1 cellular context compared by ENCODE assay signal in genomic region chr12:76275511-76276093, GRCh38.
TF ChIP-seq lines count a peak whose summit lies in the region.

No MANE protein-coding gene starts in this region.

TF ChIP-seq in IMR-90, 13 proteins besides CTCF, POLR2A, EP300 and RAD21 (continued from another document):
- TF ChIP-seq, protein P1, sequence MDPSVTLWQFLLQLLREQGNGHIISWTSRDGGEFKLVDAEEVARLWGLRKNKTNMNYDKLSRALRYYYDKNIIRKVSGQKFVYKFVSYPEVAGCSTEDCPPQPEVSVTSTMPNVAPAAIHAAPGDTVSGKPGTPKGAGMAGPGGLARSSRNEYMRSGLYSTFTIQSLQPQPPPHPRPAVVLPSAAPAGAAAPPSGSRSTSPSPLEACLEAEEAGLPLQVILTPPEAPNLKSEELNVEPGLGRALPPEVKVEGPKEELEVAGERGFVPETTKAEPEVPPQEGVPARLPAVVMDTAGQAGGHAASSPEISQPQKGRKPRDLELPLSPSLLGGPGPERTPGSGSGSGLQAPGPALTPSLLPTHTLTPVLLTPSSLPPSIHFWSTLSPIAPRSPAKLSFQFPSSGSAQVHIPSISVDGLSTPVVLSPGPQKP (IDR thresholded peaks at IDR 0.05; ENCODE audit: borderline replicate concordance, low read depth, low read length): no peak
- no peak for TF ChIP-seq NFE2L2 (IDR thresholded peaks at IDR 0.05; ENCODE audit: low read depth, low read length)
- no peak for TF ChIP-seq RFX5 (IDR thresholded peaks at IDR 0.05; ENCODE audit: low read depth, low read length)
- no peak for TF ChIP-seq CHD1 (IDR thresholded peaks at IDR 0.05; ENCODE audit: low read depth, low read length)
- TF ChIP-seq SMC3 (IDR thresholded peaks at IDR 0.05; ENCODE audit: low read depth, low read length): no peak
- no peak for TF ChIP-seq USF2 (IDR thresholded peaks at IDR 0.05; ENCODE audit: low read depth, low read length)
- TF ChIP-seq MAZ (IDR thresholded peaks at IDR 0.05; ENCODE audit: borderline replicate concordance, low read depth, low read length): no peak
TF ChIP-seq in IMR-90: peak in this region for 0.
